ENCODE assay signal across 13 cellular contexts in the genomic region with DNA sequence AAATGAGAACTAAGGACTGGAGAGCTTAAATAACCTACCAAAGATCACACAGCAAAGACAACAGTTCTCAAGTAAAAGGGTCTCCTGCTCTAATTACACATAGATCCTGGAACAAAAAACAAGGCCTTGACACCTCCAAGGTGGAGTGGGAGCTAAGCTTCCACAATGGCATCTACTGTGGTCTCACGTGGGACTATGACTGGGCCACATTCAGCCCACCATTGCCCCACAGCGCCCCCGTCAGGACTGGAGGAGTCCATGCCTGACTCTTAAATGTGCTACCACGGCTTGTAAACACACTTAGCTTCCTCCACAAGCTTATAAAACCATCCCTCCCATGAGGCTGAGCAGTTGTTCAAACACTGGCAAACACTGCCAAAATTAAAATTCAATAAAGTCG.
DNase-seq lines count a peak whose midpoint lies in the region; ATAC-seq and TF ChIP-seq lines count a peak whose summit lies in the region.
"Had no signal": no experiment of that assay in that cellular context is flagged by ENCODE, and none has a peak within 500 bp of the region (broad histone marks: within the 10 kb centered on the region; RNA-seq: fewer than 3 reads in every experiment).

No MANE protein-coding gene starts in this region.

- no peak overlapping the region for H2AK5ac ChIP-seq in mesendoderm (ENCODE audit: low read length)

- no peaks in the 10 kb centered on the region for H3K4me1 ChIP-seq in mesendoderm (ENCODE audit: control insufficient read depth, low read depth, low read length)

- H3K79me2 ChIP-seq in SU-DHL-6 (ENCODE audit: insufficient read depth, low read length) (no peaks in the 10 kb centered on the region), mesendoderm (ENCODE audit: control insufficient read depth, insufficient read depth, low read length) (no peaks in the 10 kb centered on the region)

- no CpG with 5 or more reads among the region's 5 CpGs for WGBS in mesendoderm (ENCODE audit: extremely low coverage, insufficient coverage, low lambda C conversion rate)

- no peaks in the 10 kb centered on the region for H3K79me1 ChIP-seq in mesendoderm (ENCODE audit: low read length)

- ATAC-seq in GM21576 (IDR thresholded peaks at IDR 0.05; ENCODE audit: unreplicated experiment) (no peak), GM18870 (IDR thresholded peaks at IDR 0.05; ENCODE audit: unreplicated experiment) (no peak)

- no peak overlapping the region for H3K56ac ChIP-seq in mesendoderm (ENCODE audit: low read length)

- no peak overlapping the region for H3K4ac ChIP-seq in mesendoderm (ENCODE audit: low read depth, low read length)

- H3K4me2 ChIP-seq in SU-DHL-6 (ENCODE audit: low read depth, low read length, poor library complexity, severe bottlenecking), result no peak overlapping the region
- no peak overlapping the region for H3K4me2 ChIP-seq in mesendoderm (ENCODE audit: low read length)

- no peaks in the 10 kb centered on the region for H4K20me1 ChIP-seq in SU-DHL-6 (ENCODE audit: low read depth, low read length)

- no peak overlapping the region for H2BK5ac ChIP-seq in mesendoderm (ENCODE audit: low read length)

- no peaks in the 10 kb centered on the region for H3F3A ChIP-seq in SU-DHL-6 (ENCODE audit: insufficient read depth)

- no peaks in the 10 kb centered on the region for H3K27me3 ChIP-seq in SU-DHL-6 (ENCODE audit: low read length)
- H3K27me3 ChIP-seq in mesendoderm (ENCODE audit: insufficient read depth, low read length, poor library complexity), result no peaks in the 10 kb centered on the region

- no peak overlapping the region for H3K18ac ChIP-seq in mesendoderm (ENCODE audit: low read length)

- no peak overlapping the region for H4K5ac ChIP-seq in mesendoderm (ENCODE audit: low read length)

- no peak overlapping the region for H3K9ac ChIP-seq in SU-DHL-6 (ENCODE audit: low read length)
- H3K9ac ChIP-seq in mesendoderm (ENCODE audit: low read length), result no peak overlapping the region

- H3K23ac ChIP-seq in mesendoderm (ENCODE audit: low read length), result no peak overlapping the region

- no peak overlapping the region for H2AFZ ChIP-seq in SU-DHL-6 (ENCODE audit: low read depth, low read length, severe bottlenecking)

- peak; percentile 24 for TF ChIP-seq CTCF in SU-DHL-6 (IDR thresholded peaks at IDR 0.05; ENCODE audit: insufficient read depth, low read length, poor library complexity, severe bottlenecking)

- no peak overlapping the region for H4K8ac ChIP-seq in mesendoderm (ENCODE audit: low read depth, low read length)

- H3K9me2 ChIP-seq in SU-DHL-6 (replicated peaks; ENCODE audit: insufficient read depth, low read length), result no peaks in the 10 kb centered on the region

- H2BK15ac ChIP-seq in mesendoderm (replicated peaks; ENCODE audit: low read depth), result no peak overlapping the region

- H3K36me3 ChIP-seq in SU-DHL-6 (ENCODE audit: low read length), result no peaks in the 10 kb centered on the region
- H3K36me3 ChIP-seq in mesendoderm (ENCODE audit: control insufficient read depth, insufficient read depth, low read length), result no peaks in the 10 kb centered on the region

- no peaks in the 10 kb centered on the region for H3K9me3 ChIP-seq in SU-DHL-6 (ENCODE audit: insufficient read depth, low read length)

- no peak overlapping the region for H2BK120ac ChIP-seq in mesendoderm (ENCODE audit: low read depth, low read length)

- H3K27ac ChIP-seq in SU-DHL-6 (ENCODE audit: low read depth, low read length) (no peak overlapping the region), mesendoderm (ENCODE audit: low read depth, low read length) (no peak overlapping the region)
- H3K27ac ChIP-seq: skin epidermis had no signal

- H3K4me3 ChIP-seq in SU-DHL-6 (ENCODE audit: insufficient read depth, low read length, poor library complexity, severe bottlenecking), result no peak overlapping the region
- no peak overlapping the region for H3K4me3 ChIP-seq in mesendoderm (ENCODE audit: low read length)
- H3K4me3 ChIP-seq: skin epidermis had no signal

- DNase-seq in COLO668 (lab: John Stamatoyannopoulos, UW; ENCODE audit: unreplicated experiment) (peak; percentile 28), H4 (ENCODE audit: low spot score) (peak; percentile 48), mesendoderm (peak; percentile 50), germinal center (ENCODE audit: low spot score) (no peak), GM19238 (ENCODE audit: insufficient read length, low spot score) (no peak)
- DNase-seq: activated T-cell treated with anti-CD3 and anti-CD28 coated beads, Interleukin-2, amount 50 U/mL, for 1 hour; GDM1; HCEC 1CT; trophoblast cell had no signal

Comparison
In these comparisons a context has a peak if more than half of its experiments do, and no peak if none do; other contexts are left out.
1. DNase-seq: peak in COLO668 (single experiment), H4 (single experiment) and mesendoderm (single experiment); none in germinal center (single experiment) and GM19238 (single experiment).